Comparison of ENCODE assay signal across 8 cellular contexts in the genomic region with DNA sequence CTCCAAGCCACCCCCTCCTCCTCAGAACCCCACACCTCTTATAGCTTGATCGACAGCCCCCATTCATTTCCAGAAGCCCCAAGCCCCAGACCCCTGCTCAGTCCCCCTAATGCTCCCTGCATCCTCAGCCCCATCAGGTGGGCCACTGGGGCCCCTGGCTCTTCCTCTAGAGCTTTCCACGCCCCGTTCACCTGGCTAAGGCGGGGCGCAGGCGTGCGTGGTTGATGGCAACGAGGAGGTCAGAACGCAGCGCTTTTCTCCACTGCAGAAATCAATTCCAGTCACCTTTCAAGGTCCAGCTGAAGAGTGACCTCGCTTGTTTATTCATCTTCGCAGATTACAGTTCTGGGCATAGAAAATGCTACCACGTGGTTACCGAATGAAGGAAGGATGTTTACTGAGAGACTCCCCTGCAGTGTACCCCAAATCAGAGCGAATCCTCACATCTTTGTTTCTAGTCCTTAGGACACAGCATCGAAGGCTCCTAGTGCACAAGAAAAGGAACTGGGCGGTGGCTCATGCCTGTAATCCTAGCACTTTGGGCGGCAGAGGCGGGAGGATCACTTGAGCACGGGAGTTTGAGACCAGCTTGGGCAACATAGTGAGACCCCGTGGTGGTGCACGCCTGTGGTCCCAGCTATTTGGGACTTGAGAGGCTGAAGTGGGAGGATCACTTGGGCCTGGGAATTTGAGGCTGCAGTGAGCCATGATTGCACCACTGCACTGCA. TPM values are rescaled to one million over a fixed set of nuclear protein-coding genes. Genes with fewer than 3 reads are reported as not detected.
DNase-seq lines count a peak whose midpoint lies in the region; FAIRE-seq and TF ChIP-seq lines count a peak whose summit lies in the region.

No MANE protein-coding gene starts in this region.

- H3K27me3 Mint-ChIP-seq in activated naive CD4-positive, alpha-beta T cell treated with anti-CD3 and anti-CD28 coated beads, Interleukin-2, amount 10 ng/mL, durations not matched to agents 7 days and 5 days: no peaks in the 10 kb centered on the region
- no peaks in the 10 kb centered on the region for H3K27me3 Mint-ChIP-seq in activated CD4-positive, alpha-beta memory T cell treated with anti-CD3 and anti-CD28 coated beads for 36 hours
- peaks cover 2 to 19% (median 16%) of the 10 kb centered on the region in 3 donors for H3K27me3 Mint-ChIP-seq in immature natural killer cell (ENCODE audit: low read depth in 3 of 3)

- no peak for DNase-seq in activated naive CD4-positive, alpha-beta T cell treated with anti-CD3 and anti-CD28 coated beads, Interleukin-2, amount 10 ng/mL, durations not matched to agents 7 days and 5 days
- DNase-seq in activated naive CD4-positive, alpha-beta T cell treated with anti-CD3 and anti-CD28 coated beads, Interleukin-2, amount 50 U/mL, for 16 hours: no peak
- DNase-seq in activated CD4-positive, alpha-beta memory T cell treated with anti-CD3 and anti-CD28 coated beads for 36 hours: no peak
- DNase-seq in immature natural killer cell: no peak
- DNase-seq in transverse colon: no peak
- DNase-seq in GM12891 (ENCODE audit: insufficient read length, low spot score): no peak
- DNase-seq in NCI-H2107 (lab: John Stamatoyannopoulos, UW): no peak
- DNase-seq in NCI-H1092 treated with DMSO at 0.1 percent for 48 hours (lab: John Stamatoyannopoulos, UW): no peak

- H3K9me3 ChIP-seq in transverse colon: no peaks in the 10 kb centered on the region

- no peak for FAIRE-seq in GM12891 (lab: Jason Lieb, UNC)

- no peak for TF ChIP-seq POLR2A in transverse colon (IDR thresholded peaks at IDR 0.05)
- no peak for TF ChIP-seq POLR2A in GM12891 (IDR thresholded peaks at IDR 0.05; ENCODE audit: low read depth, low read length)

- H3K27me3 ChIP-seq in transverse colon: no peaks in the 10 kb centered on the region

- peak overlapping the region; percentile 5 for H3K27ac Mint-ChIP-seq in activated naive CD4-positive, alpha-beta T cell treated with anti-CD3 and anti-CD28 coated beads, Interleukin-2, amount 10 ng/mL, durations not matched to agents 7 days and 5 days
- peak overlapping the region; percentile 72 for H3K27ac Mint-ChIP-seq in activated CD4-positive, alpha-beta memory T cell treated with anti-CD3 and anti-CD28 coated beads for 36 hours
- H3K27ac Mint-ChIP-seq in immature natural killer cell: peak overlapping the region; percentile 73 to 92 (median 87)

- no peak for TF ChIP-seq EP300 in transverse colon (IDR thresholded peaks at IDR 0.05; ENCODE audit: low read depth)

- POLR2A ChIA-PET in activated CD4-positive, alpha-beta memory T cell treated with anti-CD3 and anti-CD28 coated beads for 36 hours (lab: Charles Lee): interaction anchor here (0.6 to 3.0 kb wide), 3 partner anchors 8 to 45 kb away, joined by 3 to 12 read pairs (median 3); no protein-coding TSS in a partner anchor

- peak overlapping the region in 3 of 4 donors; percentile 29 to 51 (median 36) for H3K27ac ChIP-seq in transverse colon

- H3K9me3 Mint-ChIP-seq in activated naive CD4-positive, alpha-beta T cell treated with anti-CD3 and anti-CD28 coated beads, Interleukin-2, amount 10 ng/mL, durations not matched to agents 7 days and 5 days: no peaks in the 10 kb centered on the region
- no peaks in the 10 kb centered on the region for H3K9me3 Mint-ChIP-seq in activated CD4-positive, alpha-beta memory T cell treated with anti-CD3 and anti-CD28 coated beads for 36 hours
- H3K9me3 Mint-ChIP-seq in immature natural killer cell: no peaks in the 10 kb centered on the region

- WGBS in transverse colon (ENCODE audit: low coverage in 1 of 2), 2 donors: 48 to 67% methylated on average over 9 to 22 of the region's 22 CpGs

- CTCF ChIA-PET in activated naive CD4-positive, alpha-beta T cell treated with anti-CD3 and anti-CD28 coated beads, Interleukin-2, amount 10 ng/mL, durations not matched to agents 7 days and 5 days (lab: Charles Lee): interaction anchor here (1.7 kb wide), 1 partner anchor 8 kb away, joined by 3 read pairs; no protein-coding TSS in a partner anchor
- CTCF ChIA-PET in activated CD4-positive, alpha-beta memory T cell treated with anti-CD3 and anti-CD28 coated beads for 36 hours (lab: Charles Lee): interaction anchor here (0.8 kb wide), 1 partner anchor 25 kb away, joined by 4 read pairs; a partner anchor contains a TSS

- in situ Hi-C loops in transverse colon (cut with MboI; ENCODE audit: low pct_ligation_motif_present in 1 of 4, low pct_unique_long_range_greater_than_20kb in 1 of 4, low sequenced_read_pairs in 3 of 4): no loop called here

- H3K4me3 ChIP-seq in transverse colon: peak overlapping the region in 2 of 4 donors; percentile 43 to 45

- peaks cover 52% of the 10 kb centered on the region for H3K4me1 Mint-ChIP-seq in activated naive CD4-positive, alpha-beta T cell treated with anti-CD3 and anti-CD28 coated beads, Interleukin-2, amount 10 ng/mL, durations not matched to agents 7 days and 5 days
- H3K4me1 Mint-ChIP-seq in activated CD4-positive, alpha-beta memory T cell treated with anti-CD3 and anti-CD28 coated beads for 36 hours (ENCODE audit: low read depth): peaks cover 38% of the 10 kb centered on the region
- H3K4me1 Mint-ChIP-seq in immature natural killer cell: peaks cover 26 to 32% of the 10 kb centered on the region in 2 donors

- peaks cover 0 to 9% (median 5%) of the 10 kb centered on the region in 4 donors for H3K4me1 ChIP-seq in transverse colon

- no peaks in the 10 kb centered on the region for H3K36me3 ChIP-seq in transverse colon

- intact Hi-C loops in activated CD4-positive, alpha-beta memory T cell treated with anti-CD3 and anti-CD28 coated beads for 36 hours (cut with micrococcal nuclease): loop anchor here (2.0 kb wide), 3 partner anchors 28 to 78 kb away; a partner anchor contains a TSS
- intact Hi-C loops in transverse colon (cut with DNase I; ENCODE audit: low total_unique reads): loop anchor here (5.0 kb wide), 1 partner anchor 817 kb away; no protein-coding TSS in a partner anchor

- peak overlapping the region; percentile 90 for H3K4me3 Mint-ChIP-seq in activated naive CD4-positive, alpha-beta T cell treated with anti-CD3 and anti-CD28 coated beads, Interleukin-2, amount 10 ng/mL, durations not matched to agents 7 days and 5 days
- H3K4me3 Mint-ChIP-seq in activated CD4-positive, alpha-beta memory T cell treated with anti-CD3 and anti-CD28 coated beads for 36 hours: peak overlapping the region; percentile 94
- peak overlapping the region; percentile 76 to 88 (median 81) for H3K4me3 Mint-ChIP-seq in immature natural killer cell

- H3K36me3 Mint-ChIP-seq in activated naive CD4-positive, alpha-beta T cell treated with anti-CD3 and anti-CD28 coated beads, Interleukin-2, amount 10 ng/mL, durations not matched to agents 7 days and 5 days: peaks cover 22% of the 10 kb centered on the region
- H3K36me3 Mint-ChIP-seq in activated CD4-positive, alpha-beta memory T cell treated with anti-CD3 and anti-CD28 coated beads for 36 hours: peaks cover 18% of the 10 kb centered on the region
- peaks cover 0 to 4% (median 3%) of the 10 kb centered on the region in 3 donors for H3K36me3 Mint-ChIP-seq in immature natural killer cell

- no peak for TF ChIP-seq CTCF in transverse colon (IDR thresholded peaks at IDR 0.05)

TF ChIP-seq in GM12891, 5 proteins besides CTCF, POLR2A, EP300 and RAD21:
- TF ChIP-seq POU2F2 (IDR thresholded peaks at IDR 0.05; ENCODE audit: low read depth, low read length) (no peak), TAF1 (IDR thresholded peaks at IDR 0.05; ENCODE audit: low read depth, low read length) (no peak), SPI1 (IDR thresholded peaks at IDR 0.05; ENCODE audit: low read depth, low read length) (no peak)

RNA-seq across cellular contexts. Expression of a gene that starts 0.8 kb away (rescaled TPM):
- total RNA-seq in activated CD4-positive, alpha-beta memory T cell treated with anti-CD3 and anti-CD28 coated beads for 36 hours: 10 to 100 TPM; 44.9 to 45.7 TPM
- polyA plus RNA-seq in immature natural killer cell: under 1 TPM in 2 of 3 donors, not detected in 1; 0.57 to 0.82 TPM
- 10 to 100 TPM in 1 of 4 donors, 1 to 10 TPM in 3; 1.9 to 11.9 (median 5.1) TPM for total RNA-seq in transverse colon
- 1.4 TPM for polyA plus RNA-seq in GM12891 (2012; ENCODE audit: low read depth, missing spikeins)

RNA-seq across cellular contexts. Expression of a gene that starts 8.7 kb away (rescaled TPM):
- 10 to 100 TPM; 32.5 to 33.1 TPM for total RNA-seq in activated CD4-positive, alpha-beta memory T cell treated with anti-CD3 and anti-CD28 coated beads for 36 hours
- polyA plus RNA-seq in immature natural killer cell: 1 to 10 TPM; 3.8 to 5.9 (median 4.6) TPM
- 10 to 100 TPM; 19.2 to 52.5 (median 32.6) TPM for total RNA-seq in transverse colon
- 12.5 TPM for polyA plus RNA-seq in GM12891 (2012; ENCODE audit: low read depth, missing spikeins)

RNA-seq across cellular contexts. Expression of a gene that starts 24.2 kb away (rescaled TPM):
- total RNA-seq in activated CD4-positive, alpha-beta memory T cell treated with anti-CD3 and anti-CD28 coated beads for 36 hours: 10 to 100 TPM; 78.6 to 79.4 TPM
- 10 to 100 TPM; 38.9 to 84.4 (median 40.0) TPM for polyA plus RNA-seq in immature natural killer cell
- 10 to 100 TPM; 17.3 to 84.9 (median 27.2) TPM for total RNA-seq in transverse colon
- polyA plus RNA-seq in GM12891 (2012; ENCODE audit: low read depth, missing spikeins): 37.7 TPM

RNA-seq across cellular contexts. Expression of a gene that starts 44.2 kb away (rescaled TPM):
- total RNA-seq in activated CD4-positive, alpha-beta memory T cell treated with anti-CD3 and anti-CD28 coated beads for 36 hours: 10 to 100 TPM; 66.6 to 69.2 TPM
- polyA plus RNA-seq in immature natural killer cell: 10 to 100 TPM in 2 of 3 donors, 1 to 10 TPM in 1; 8.4 to 29.2 (median 18.6) TPM
- 100 to 1,000 TPM; 112 to 929 (median 402) TPM for total RNA-seq in transverse colon
- 35.8 TPM for polyA plus RNA-seq in GM12891 (2012; ENCODE audit: low read depth, missing spikeins)

RNA-seq across cellular contexts. Expression of a gene that starts 49.4 kb away (rescaled TPM):
- 10 to 100 TPM; 76.0 to 77.0 TPM for total RNA-seq in activated CD4-positive, alpha-beta memory T cell treated with anti-CD3 and anti-CD28 coated beads for 36 hours
- 10 to 100 TPM; 33.9 to 51.4 (median 36.8) TPM for polyA plus RNA-seq in immature natural killer cell
- 10 to 100 TPM in 3 of 4 donors, 1 to 10 TPM in 1; 6.8 to 16.8 (median 11.1) TPM for total RNA-seq in transverse colon
- 8.1 TPM for polyA plus RNA-seq in GM12891 (2012; ENCODE audit: low read depth, missing spikeins)

Comparison
In these comparisons a context has a peak if more than half of its experiments do, and no peak if none do; other contexts are left out.
1. H3K27ac Mint-ChIP-seq: peak in every context shown above with its lines; median percentile 87 in immature natural killer cell; 72 in activated CD4-positive, alpha-beta memory T cell treated with anti-CD3 and anti-CD28 coated beads for 36 hours; 5 in activated naive CD4-positive, alpha-beta T cell treated with anti-CD3 and anti-CD28 coated beads, Interleukin-2, amount 10 ng/mL, durations not matched to agents 7 days and 5 days.